Comparison of ENCODE assay signal across 2 cellular contexts in the genomic region with DNA sequence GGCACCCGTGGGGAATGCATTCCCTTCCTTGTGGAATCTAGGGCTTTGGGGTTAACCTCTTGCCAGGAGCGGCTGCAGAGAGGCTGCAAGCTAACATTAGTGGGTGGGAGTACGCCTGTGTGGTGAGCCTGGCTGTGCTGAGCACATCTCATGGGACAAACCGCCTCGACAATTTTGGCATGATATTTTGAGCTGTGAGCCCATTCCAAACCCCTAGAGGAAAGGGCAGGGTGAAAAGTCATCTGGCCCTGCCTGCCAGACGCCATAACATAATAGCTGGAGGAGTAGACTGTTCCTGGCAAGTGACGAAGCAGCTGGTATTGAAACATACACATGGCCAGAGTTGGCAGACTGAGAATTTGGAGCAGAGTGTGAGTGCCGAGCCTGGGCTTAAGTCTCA.
TF ChIP-seq lines count a peak whose summit lies in the region.

No MANE protein-coding gene starts in this region.

TF ChIP-seq in H1, 55 proteins besides CTCF, POLR2A, EP300 and RAD21 (continues in another document):
- TF ChIP-seq CHD1 (IDR thresholded peaks at IDR 0.05; ENCODE audit: low read depth, low read length) (no peak), CBX5 (IDR thresholded peaks at IDR 0.05; ENCODE audit: low read depth, low read length) (no peak), SP4 (IDR thresholded peaks at IDR 0.05; ENCODE audit: low read length) (no peak), MAFK (IDR thresholded peaks at IDR 0.05; ENCODE audit: low read depth, low read length) (no peak), POLR2AphosphoS5 (IDR thresholded peaks at IDR 0.05; ENCODE audit: low read depth, low read length) (no peak), CEBPB (IDR thresholded peaks at IDR 0.05; ENCODE audit: low read depth, low read length) (no peak), SIRT6 (IDR thresholded peaks at IDR 0.05; ENCODE audit: low read length) (no peak), EZH2 (IDR thresholded peaks at IDR 0.05; ENCODE audit: low read depth, low read length, severe bottlenecking) (no peak), YY1 (IDR thresholded peaks at IDR 0.05; ENCODE audit: low read depth, low read length) (no peak), BCL11A (IDR thresholded peaks at IDR 0.05; ENCODE audit: low read depth in 2 of 2, low read length in 2 of 2) (no peak), SIX5 (IDR thresholded peaks at IDR 0.05; ENCODE audit: low read depth, low read length) (no peak), GTF2F1 (IDR thresholded peaks at IDR 0.05; ENCODE audit: borderline replicate concordance, low read depth, low read length) (no peak), POU5F1 (IDR thresholded peaks at IDR 0.05; ENCODE audit: low read depth, low read length) (no peak)
- TF ChIP-seq, protein P1, sequence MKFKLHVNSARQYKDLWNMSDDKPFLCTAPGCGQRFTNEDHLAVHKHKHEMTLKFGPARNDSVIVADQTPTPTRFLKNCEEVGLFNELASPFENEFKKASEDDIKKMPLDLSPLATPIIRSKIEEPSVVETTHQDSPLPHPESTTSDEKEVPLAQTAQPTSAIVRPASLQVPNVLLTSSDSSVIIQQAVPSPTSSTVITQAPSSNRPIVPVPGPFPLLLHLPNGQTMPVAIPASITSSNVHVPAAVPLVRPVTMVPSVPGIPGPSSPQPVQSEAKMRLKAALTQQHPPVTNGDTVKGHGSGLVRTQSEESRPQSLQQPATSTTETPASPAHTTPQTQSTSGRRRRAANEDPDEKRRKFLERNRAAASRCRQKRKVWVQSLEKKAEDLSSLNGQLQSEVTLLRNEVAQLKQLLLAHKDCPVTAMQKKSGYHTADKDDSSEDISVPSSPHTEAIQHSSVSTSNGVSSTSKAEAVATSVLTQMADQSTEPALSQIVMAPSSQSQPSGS (IDR thresholded peaks at IDR 0.05; ENCODE audit: low read length) = no peak
- TF ChIP-seq, protein P2, sequence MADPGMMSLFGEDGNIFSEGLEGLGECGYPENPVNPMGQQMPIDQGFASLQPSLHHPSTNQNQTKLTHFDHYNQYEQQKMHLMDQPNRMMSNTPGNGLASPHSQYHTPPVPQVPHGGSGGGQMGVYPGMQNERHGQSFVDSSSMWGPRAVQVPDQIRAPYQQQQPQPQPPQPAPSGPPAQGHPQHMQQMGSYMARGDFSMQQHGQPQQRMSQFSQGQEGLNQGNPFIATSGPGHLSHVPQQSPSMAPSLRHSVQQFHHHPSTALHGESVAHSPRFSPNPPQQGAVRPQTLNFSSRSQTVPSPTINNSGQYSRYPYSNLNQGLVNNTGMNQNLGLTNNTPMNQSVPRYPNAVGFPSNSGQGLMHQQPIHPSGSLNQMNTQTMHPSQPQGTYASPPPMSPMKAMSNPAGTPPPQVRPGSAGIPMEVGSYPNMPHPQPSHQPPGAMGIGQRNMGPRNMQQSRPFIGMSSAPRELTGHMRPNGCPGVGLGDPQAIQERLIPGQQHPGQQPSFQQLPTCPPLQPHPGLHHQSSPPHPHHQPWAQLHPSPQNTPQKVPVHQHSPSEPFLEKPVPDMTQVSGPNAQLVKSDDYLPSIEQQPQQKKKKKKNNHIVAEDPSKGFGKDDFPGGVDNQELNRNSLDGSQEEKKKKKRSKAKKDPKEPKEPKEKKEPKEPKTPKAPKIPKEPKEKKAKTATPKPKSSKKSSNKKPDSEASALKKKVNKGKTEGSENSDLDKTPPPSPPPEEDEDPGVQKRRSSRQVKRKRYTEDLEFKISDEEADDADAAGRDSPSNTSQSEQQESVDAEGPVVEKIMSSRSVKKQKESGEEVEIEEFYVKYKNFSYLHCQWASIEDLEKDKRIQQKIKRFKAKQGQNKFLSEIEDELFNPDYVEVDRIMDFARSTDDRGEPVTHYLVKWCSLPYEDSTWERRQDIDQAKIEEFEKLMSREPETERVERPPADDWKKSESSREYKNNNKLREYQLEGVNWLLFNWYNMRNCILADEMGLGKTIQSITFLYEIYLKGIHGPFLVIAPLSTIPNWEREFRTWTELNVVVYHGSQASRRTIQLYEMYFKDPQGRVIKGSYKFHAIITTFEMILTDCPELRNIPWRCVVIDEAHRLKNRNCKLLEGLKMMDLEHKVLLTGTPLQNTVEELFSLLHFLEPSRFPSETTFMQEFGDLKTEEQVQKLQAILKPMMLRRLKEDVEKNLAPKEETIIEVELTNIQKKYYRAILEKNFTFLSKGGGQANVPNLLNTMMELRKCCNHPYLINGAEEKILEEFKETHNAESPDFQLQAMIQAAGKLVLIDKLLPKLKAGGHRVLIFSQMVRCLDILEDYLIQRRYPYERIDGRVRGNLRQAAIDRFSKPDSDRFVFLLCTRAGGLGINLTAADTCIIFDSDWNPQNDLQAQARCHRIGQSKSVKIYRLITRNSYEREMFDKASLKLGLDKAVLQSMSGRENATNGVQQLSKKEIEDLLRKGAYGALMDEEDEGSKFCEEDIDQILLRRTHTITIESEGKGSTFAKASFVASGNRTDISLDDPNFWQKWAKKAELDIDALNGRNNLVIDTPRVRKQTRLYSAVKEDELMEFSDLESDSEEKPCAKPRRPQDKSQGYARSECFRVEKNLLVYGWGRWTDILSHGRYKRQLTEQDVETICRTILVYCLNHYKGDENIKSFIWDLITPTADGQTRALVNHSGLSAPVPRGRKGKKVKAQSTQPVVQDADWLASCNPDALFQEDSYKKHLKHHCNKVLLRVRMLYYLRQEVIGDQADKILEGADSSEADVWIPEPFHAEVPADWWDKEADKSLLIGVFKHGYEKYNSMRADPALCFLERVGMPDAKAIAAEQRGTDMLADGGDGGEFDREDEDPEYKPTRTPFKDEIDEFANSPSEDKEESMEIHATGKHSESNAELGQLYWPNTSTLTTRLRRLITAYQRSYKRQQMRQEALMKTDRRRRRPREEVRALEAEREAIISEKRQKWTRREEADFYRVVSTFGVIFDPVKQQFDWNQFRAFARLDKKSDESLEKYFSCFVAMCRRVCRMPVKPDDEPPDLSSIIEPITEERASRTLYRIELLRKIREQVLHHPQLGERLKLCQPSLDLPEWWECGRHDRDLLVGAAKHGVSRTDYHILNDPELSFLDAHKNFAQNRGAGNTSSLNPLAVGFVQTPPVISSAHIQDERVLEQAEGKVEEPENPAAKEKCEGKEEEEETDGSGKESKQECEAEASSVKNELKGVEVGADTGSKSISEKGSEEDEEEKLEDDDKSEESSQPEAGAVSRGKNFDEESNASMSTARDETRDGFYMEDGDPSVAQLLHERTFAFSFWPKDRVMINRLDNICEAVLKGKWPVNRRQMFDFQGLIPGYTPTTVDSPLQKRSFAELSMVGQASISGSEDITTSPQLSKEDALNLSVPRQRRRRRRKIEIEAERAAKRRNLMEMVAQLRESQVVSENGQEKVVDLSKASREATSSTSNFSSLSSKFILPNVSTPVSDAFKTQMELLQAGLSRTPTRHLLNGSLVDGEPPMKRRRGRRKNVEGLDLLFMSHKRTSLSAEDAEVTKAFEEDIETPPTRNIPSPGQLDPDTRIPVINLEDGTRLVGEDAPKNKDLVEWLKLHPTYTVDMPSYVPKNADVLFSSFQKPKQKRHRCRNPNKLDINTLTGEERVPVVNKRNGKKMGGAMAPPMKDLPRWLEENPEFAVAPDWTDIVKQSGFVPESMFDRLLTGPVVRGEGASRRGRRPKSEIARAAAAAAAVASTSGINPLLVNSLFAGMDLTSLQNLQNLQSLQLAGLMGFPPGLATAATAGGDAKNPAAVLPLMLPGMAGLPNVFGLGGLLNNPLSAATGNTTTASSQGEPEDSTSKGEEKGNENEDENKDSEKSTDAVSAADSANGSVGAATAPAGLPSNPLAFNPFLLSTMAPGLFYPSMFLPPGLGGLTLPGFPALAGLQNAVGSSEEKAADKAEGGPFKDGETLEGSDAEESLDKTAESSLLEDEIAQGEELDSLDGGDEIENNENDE (IDR thresholded peaks at IDR 0.05; ENCODE audit: insufficient replicate concordance, low read length) = no peak

TF ChIP-seq in WTC11, 78 proteins besides CTCF, POLR2A, EP300 and RAD21 (continues in another document):
- TF ChIP-seq, protein P3, sequence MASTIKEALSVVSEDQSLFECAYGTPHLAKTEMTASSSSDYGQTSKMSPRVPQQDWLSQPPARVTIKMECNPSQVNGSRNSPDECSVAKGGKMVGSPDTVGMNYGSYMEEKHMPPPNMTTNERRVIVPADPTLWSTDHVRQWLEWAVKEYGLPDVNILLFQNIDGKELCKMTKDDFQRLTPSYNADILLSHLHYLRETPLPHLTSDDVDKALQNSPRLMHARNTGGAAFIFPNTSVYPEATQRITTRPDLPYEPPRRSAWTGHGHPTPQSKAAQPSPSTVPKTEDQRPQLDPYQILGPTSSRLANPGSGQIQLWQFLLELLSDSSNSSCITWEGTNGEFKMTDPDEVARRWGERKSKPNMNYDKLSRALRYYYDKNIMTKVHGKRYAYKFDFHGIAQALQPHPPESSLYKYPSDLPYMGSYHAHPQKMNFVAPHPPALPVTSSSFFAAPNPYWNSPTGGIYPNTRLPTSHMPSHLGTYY (CRISPR knock-in tag; IDR thresholded peaks at IDR 0.05) = no peak
- TF ChIP-seq, protein P4, sequence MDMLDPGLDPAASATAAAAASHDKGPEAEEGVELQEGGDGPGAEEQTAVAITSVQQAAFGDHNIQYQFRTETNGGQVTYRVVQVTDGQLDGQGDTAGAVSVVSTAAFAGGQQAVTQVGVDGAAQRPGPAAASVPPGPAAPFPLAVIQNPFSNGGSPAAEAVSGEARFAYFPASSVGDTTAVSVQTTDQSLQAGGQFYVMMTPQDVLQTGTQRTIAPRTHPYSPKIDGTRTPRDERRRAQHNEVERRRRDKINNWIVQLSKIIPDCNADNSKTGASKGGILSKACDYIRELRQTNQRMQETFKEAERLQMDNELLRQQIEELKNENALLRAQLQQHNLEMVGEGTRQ (CRISPR knock-in tag; IDR thresholded peaks at IDR 0.05) = no peak
- TF ChIP-seq, protein P5, sequence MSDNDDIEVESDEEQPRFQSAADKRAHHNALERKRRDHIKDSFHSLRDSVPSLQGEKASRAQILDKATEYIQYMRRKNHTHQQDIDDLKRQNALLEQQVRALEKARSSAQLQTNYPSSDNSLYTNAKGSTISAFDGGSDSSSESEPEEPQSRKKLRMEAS (CRISPR knock-in tag; IDR thresholded peaks at IDR 0.05) = no peak
- TF ChIP-seq, protein P6, sequence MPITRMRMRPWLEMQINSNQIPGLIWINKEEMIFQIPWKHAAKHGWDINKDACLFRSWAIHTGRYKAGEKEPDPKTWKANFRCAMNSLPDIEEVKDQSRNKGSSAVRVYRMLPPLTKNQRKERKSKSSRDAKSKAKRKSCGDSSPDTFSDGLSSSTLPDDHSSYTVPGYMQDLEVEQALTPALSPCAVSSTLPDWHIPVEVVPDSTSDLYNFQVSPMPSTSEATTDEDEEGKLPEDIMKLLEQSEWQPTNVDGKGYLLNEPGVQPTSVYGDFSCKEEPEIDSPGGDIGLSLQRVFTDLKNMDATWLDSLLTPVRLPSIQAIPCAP (CRISPR knock-in tag; IDR thresholded peaks at IDR 0.05) = no peak
- TF ChIP-seq ZNF671 (CRISPR knock-in tag; IDR thresholded peaks at IDR 0.05) (no peak), TP53 (CRISPR knock-in tag; IDR thresholded peaks at IDR 0.05) (no peak), TEAD1 (CRISPR knock-in tag; IDR thresholded peaks at IDR 0.05) (no peak), GRHL2 (CRISPR knock-in tag; IDR thresholded peaks at IDR 0.05; ENCODE audit: insufficient replicate concordance, severe bottlenecking) (no peak), OVOL2 (CRISPR knock-in tag; IDR thresholded peaks at IDR 0.05; ENCODE audit: borderline replicate concordance) (no peak), ZNF396 (CRISPR knock-in tag; IDR thresholded peaks at IDR 0.05; ENCODE audit: borderline replicate concordance) (no peak), NFE2L1 (CRISPR knock-in tag; IDR thresholded peaks at IDR 0.05) (no peak), ESRRA (CRISPR knock-in tag; IDR thresholded peaks at IDR 0.05; ENCODE audit: borderline replicate concordance) (no peak)
- TF ChIP-seq, protein P7, sequence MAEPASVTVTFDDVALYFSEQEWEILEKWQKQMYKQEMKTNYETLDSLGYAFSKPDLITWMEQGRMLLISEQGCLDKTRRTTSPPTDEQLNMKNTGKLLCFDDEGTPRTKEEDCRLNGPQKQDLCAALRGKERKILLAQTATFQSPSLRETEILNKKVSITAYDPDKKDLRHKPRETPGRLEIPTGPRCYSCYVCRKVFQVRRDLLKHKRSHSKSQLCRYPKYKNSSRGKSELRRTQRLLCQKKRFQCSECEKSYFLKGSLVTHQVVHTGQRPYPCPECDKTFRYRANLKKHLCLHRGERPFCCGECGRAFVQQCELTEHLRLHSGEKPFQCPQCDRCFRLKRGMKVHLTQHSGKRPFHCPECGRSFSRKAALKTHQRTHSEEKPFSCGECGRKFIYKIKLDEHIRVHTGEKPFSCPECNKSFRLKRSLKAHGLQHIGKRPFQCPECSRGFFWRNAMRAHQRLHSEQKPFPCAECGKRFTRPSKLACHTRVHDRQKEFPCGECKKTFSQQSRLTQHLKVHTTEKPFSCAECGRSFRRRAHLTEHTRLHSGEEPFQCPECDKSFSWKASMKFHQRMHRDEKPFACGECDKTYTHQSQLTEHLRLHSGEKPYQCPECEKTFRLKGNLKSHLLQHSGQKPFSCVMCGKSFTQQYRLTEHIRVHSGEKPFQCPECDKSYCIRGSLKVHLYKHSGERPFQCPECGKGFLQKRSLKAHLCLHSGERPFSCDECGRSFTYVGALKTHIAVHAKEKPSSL (CRISPR knock-in tag; conservative IDR thresholded peaks at IDR 0.05) = no peak
- TF ChIP-seq, protein P8, sequence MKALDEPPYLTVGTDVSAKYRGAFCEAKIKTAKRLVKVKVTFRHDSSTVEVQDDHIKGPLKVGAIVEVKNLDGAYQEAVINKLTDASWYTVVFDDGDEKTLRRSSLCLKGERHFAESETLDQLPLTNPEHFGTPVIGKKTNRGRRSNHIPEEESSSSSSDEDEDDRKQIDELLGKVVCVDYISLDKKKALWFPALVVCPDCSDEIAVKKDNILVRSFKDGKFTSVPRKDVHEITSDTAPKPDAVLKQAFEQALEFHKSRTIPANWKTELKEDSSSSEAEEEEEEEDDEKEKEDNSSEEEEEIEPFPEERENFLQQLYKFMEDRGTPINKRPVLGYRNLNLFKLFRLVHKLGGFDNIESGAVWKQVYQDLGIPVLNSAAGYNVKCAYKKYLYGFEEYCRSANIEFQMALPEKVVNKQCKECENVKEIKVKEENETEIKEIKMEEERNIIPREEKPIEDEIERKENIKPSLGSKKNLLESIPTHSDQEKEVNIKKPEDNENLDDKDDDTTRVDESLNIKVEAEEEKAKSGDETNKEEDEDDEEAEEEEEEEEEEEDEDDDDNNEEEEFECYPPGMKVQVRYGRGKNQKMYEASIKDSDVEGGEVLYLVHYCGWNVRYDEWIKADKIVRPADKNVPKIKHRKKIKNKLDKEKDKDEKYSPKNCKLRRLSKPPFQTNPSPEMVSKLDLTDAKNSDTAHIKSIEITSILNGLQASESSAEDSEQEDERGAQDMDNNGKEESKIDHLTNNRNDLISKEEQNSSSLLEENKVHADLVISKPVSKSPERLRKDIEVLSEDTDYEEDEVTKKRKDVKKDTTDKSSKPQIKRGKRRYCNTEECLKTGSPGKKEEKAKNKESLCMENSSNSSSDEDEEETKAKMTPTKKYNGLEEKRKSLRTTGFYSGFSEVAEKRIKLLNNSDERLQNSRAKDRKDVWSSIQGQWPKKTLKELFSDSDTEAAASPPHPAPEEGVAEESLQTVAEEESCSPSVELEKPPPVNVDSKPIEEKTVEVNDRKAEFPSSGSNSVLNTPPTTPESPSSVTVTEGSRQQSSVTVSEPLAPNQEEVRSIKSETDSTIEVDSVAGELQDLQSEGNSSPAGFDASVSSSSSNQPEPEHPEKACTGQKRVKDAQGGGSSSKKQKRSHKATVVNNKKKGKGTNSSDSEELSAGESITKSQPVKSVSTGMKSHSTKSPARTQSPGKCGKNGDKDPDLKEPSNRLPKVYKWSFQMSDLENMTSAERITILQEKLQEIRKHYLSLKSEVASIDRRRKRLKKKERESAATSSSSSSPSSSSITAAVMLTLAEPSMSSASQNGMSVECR (CRISPR knock-in tag; IDR thresholded peaks at IDR 0.05; ENCODE audit: borderline replicate concordance) = no peak
- TF ChIP-seq, protein P9, sequence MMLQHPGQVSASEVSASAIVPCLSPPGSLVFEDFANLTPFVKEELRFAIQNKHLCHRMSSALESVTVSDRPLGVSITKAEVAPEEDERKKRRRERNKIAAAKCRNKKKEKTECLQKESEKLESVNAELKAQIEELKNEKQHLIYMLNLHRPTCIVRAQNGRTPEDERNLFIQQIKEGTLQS (CRISPR knock-in tag; conservative IDR thresholded peaks at IDR 0.05) = no peak
